In the genomic region with DNA sequence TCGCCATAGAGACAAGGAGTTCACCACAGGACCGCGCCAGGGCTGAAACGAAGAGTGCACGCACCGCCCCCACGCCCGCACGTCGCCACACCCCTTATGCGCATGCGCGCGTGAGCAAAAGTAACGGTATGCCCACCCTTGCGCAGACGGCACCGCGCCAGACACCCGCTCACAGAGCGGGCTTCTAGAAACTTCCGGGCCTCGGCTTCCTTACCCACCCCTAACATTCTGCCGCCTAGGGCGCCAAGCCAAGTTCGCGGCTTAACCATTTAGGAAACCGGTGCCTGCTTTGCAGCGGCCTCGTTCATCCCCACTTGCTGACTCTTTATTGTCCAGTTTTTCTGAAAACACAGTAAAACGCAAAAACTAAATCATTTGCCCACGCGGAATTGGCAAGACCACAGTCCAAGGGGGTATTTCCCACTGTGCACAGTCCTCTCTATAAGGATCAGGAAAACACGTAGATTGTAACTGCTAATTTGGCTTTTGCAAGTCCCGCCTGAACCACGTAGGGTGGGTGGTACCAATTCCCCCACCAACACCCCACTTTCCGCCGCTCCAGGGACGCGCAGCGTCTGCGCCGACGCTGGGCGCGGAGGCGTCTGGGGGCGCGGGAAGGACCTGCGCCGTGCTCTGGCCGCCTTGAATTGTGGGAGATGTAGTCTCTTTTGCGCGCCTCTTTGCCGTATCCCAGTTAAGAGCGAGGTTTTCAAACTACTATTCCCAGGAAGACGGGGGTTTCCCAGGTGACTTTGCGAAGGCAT, we compare ENCODE assay signal across 8 cellular contexts.
DNase-seq lines count a peak whose midpoint lies in the region; ATAC-seq, FAIRE-seq and TF ChIP-seq lines count a peak whose summit lies in the region.

Gene FBXO15 (minus strand): TSS at position 56 of the 764 bp plus-strand sequence. CDS start 49 bp downstream, at position 7.
Gene TIMM21 (plus strand): TSS at position 745 of the 764 bp plus-strand sequence. CDS start 286 bp downstream, outside the sequence.

- H3K4me3 ChIP-seq in MM.1S (ENCODE audit: low read length) = peak within 1 kb of the TSS; percentile 91

- peak; percentile 96 for FAIRE-seq in G401.6 (lab: Jason Lieb, UNC)

- H3K9me3 ChIP-seq in MM.1S (replicated peaks; ENCODE audit: insufficient read depth, low read length) = no peaks in the 10 kb centered on the region

- peaks cover 22% of the 10 kb centered on the region for H3K4me1 ChIP-seq in MM.1S (ENCODE audit: low read length)

- no peaks in the 10 kb centered on the region for H3K36me3 ChIP-seq in MM.1S (replicated peaks; ENCODE audit: insufficient read depth, low read length)

- peak within 1 kb of the TSS; percentile 91 to 98 (median 96) for H3K4me3 Mint-ChIP-seq in nephron

- peaks cover 9% of the 10 kb centered on the region; the same call in 1 of the 2 replicates for H3F3A ChIP-seq in MM.1S (ENCODE audit: insufficient read depth, low read length)

- H3K27ac Mint-ChIP-seq in nephron = peak within 1 kb of the TSS; percentile 98 to 99 (median 98)

- H3K4me2 ChIP-seq in MM.1S (ENCODE audit: low read depth, low read length) = peak within 1 kb of the TSS; percentile 86

- H3K4me1 Mint-ChIP-seq in nephron = peaks cover 58% of the 10 kb centered on the region

- peak; percentile 91 for ATAC-seq in stimulated activated naive CD8-positive, alpha-beta T cell treated with anti-CD3 and anti-CD28 coated beads, Interleukin-15, Interleukin-2, amounts not matched to agents 100 U/mL and 50 U/mL, for 24 hours

- H3K9me3 Mint-ChIP-seq in nephron = no peaks in the 10 kb centered on the region

- no peaks in the 10 kb centered on the region for H3K27me3 ChIP-seq in MM.1S (replicated peaks; ENCODE audit: insufficient read depth, low read length)

- H2AFZ ChIP-seq in MM.1S (ENCODE audit: low read length) = peak within 1 kb of the TSS; percentile 88

- H3K27ac ChIP-seq in MM.1S (ENCODE audit: low read length) = peak within 1 kb of the TSS; percentile 81

- H4K20me1 ChIP-seq in MM.1S (ENCODE audit: insufficient read depth, low read length) = no peaks in the 10 kb centered on the region

- no peaks in the 10 kb centered on the region for H3K9me2 ChIP-seq in MM.1S (replicated peaks; ENCODE audit: insufficient read depth, low read length)

- peaks cover 11% of the 10 kb centered on the region for H3K36me3 Mint-ChIP-seq in nephron (ENCODE audit: low read depth)

- peak; percentile 98 for DNase-seq in HCEC 1CT
- peak; percentile 96 for DNase-seq in MM.1S
- DNase-seq in SHP77 treated with DMSO at 0.1 percent for 48 hours (lab: John Stamatoyannopoulos, UW) = peak; percentile 93
- peak; percentile 96 for DNase-seq in activated gamma-delta T cell treated with Interleukin-2 at 50 U/mL for 16 hours
- peak; percentile 95 for DNase-seq in fibroblast of the conjunctiva (ENCODE audit: low read depth)
- DNase-seq in stimulated activated naive CD8-positive, alpha-beta T cell treated with anti-CD3 and anti-CD28 coated beads, Interleukin-15, Interleukin-2, amounts not matched to agents 100 U/mL and 50 U/mL, for 24 hours = peak; percentile 97

- H3K79me2 ChIP-seq in MM.1S (ENCODE audit: low read length) = peaks cover 46% of the 10 kb centered on the region

- H3K27me3 Mint-ChIP-seq in nephron (ENCODE audit: low read depth) = peaks cover 3% of the 10 kb centered on the region

- TF ChIP-seq CTCF in MM.1S (IDR thresholded peaks at IDR 0.05; ENCODE audit: low read length) (no peak), nephron (IDR thresholded peaks at IDR 0.05; ENCODE audit: unreplicated experiment in 3 of 3) (no peak)

- H3K9ac ChIP-seq in MM.1S (ENCODE audit: low read length) = peak within 1 kb of the TSS; percentile 86

Comparison
In these comparisons a context has a peak if more than half of its experiments do, and no peak if none do; other contexts are left out.
1. Peak in every context shown above with its lines: DNase-seq, ATAC-seq, H3K4me3 ChIP-seq and H3K27ac ChIP-seq.